9 cellular contexts compared by ENCODE assay signal in the genomic region with DNA sequence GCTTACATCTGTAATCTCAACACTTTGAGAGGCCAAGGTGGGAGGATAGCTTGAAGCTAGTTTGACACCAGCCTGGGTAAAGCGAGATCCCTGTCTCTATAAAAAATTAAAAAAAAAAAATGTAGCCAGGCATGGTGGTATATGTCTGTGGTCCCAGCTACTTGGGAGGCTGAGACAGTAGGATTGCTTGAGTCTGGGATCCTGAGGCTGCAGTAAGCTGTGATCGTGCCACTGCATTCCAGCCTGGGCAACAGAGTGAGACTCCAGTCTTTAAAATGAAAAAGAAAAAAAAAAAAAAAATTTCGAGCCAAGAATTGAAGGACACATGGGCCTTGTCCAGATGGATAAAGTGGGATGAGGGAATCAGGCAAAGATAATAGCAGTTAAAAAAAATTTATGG.
"Had no signal": no experiment of that assay in that cellular context is flagged by ENCODE, and none has a peak within 500 bp of the region (broad histone marks: within the 10 kb centered on the region; RNA-seq: fewer than 3 reads in every experiment).

No MANE protein-coding gene starts in this region.

- H3K9ac ChIP-seq: GM23248 had no signal

- H3K4me3 Mint-ChIP-seq: H9, HFFc6, IgD-negative memory B cell had no signal

- DNase-seq: GM23248, GOT3, H9, HCEC 1CT, HFFc6 had no signal

- H2AFZ ChIP-seq: GM23248 had no signal

- H3K27ac ChIP-seq: GM23248, HL-60 had no signal

- H3K4me3 ChIP-seq: GM23248 had no signal

- ATAC-seq: HepG2 had no signal

- H3K27me3 Mint-ChIP-seq: IgD-negative memory B cell had no signal

- FAIRE-seq: H54, HepG2 had no signal

- H3K27ac Mint-ChIP-seq: HFFc6, IgD-negative memory B cell had no signal
